ENCODE assay signal across 18 cellular contexts in genomic region chr6:170223718-170224693, GRCh38.
A peak's percentile ranks its signal among the peaks of the same experiment; 100 is the strongest.
DNase-seq lines count a peak whose midpoint lies in the region; ATAC-seq and TF ChIP-seq lines count a peak whose summit lies in the region.
"Had no signal": no experiment of that assay in that cellular context is flagged by ENCODE, and none has a peak within 500 bp of the region (broad histone marks: within the 10 kb centered on the region; RNA-seq: fewer than 3 reads in every experiment).

No MANE protein-coding gene starts in this region.

- H3K27ac Mint-ChIP-seq in brain, result peak overlapping the region in 3 of 5 experiments; percentile 63 to 87 (median 70)
- H3K27ac Mint-ChIP-seq: CD8-positive, alpha-beta T cell; T-helper 17 cell had no signal

- H3K36me3 Mint-ChIP-seq in brain, result no peaks in the 10 kb centered on the region
- H3K36me3 Mint-ChIP-seq: CD8-positive, alpha-beta T cell; naive B cell had no signal

- no peak overlapping the region for H3K9ac ChIP-seq in SK-N-SH

- peaks cover 2% of the 10 kb centered on the region for H3K27me3 Mint-ChIP-seq in brain
- H3K27me3 Mint-ChIP-seq: T-helper 17 cell had no signal

- H3K79me2 ChIP-seq in SK-N-SH (ENCODE audit: insufficient read depth), result no peaks in the 10 kb centered on the region

- no peak overlapping the region for H3K4me3 ChIP-seq in SK-N-SH (ENCODE audit: low read depth in 2 of 2, low read length in 1 of 2)
- H3K4me3 ChIP-seq in mesodermal cell (ENCODE audit: extremely low read depth, insufficient read depth, low read length, poor library complexity, severe bottlenecking), result no peak overlapping the region
- no peak overlapping the region for H3K4me3 ChIP-seq in testis
- H3K4me3 ChIP-seq: A549, esophagus muscularis mucosa had no signal

- H3K36me3 ChIP-seq in SK-N-SH (replicated peaks in 1 of 2; ENCODE audit: control insufficient read depth in 1 of 2, insufficient read depth in 2 of 2, low read length in 1 of 2) (no peaks in the 10 kb centered on the region), mesodermal cell (ENCODE audit: control insufficient read depth, insufficient read depth, low read length) (no peaks in the 10 kb centered on the region), testis (ENCODE audit: low read depth, missing control alignments) (no peaks in the 10 kb centered on the region)
- H3K36me3 ChIP-seq: esophagus muscularis mucosa, heart right ventricle had no signal

- no peak for TF ChIP-seq RAD21 in SK-N-SH (IDR thresholded peaks at IDR 0.05; ENCODE audit: low read length)

- H3K27me3 ChIP-seq in SK-N-SH (ENCODE audit: insufficient read depth) (no peaks in the 10 kb centered on the region), testis (no peaks in the 10 kb centered on the region)

- H3K9me2 ChIP-seq in SK-N-SH, result no peaks in the 10 kb centered on the region

- TF ChIP-seq POLR2A in testis (IDR thresholded peaks at IDR 0.05), result no peak

- no peaks in the 10 kb centered on the region for H4K20me1 ChIP-seq in SK-N-SH (ENCODE audit: insufficient read depth)

- intact Hi-C loops in testis (cut with DNase I; ENCODE audit: low total_unique reads), result no loop called here

- CTCF ChIA-PET in SK-N-SH (lab: Yijun Ruan, JAX), result interaction anchor here (0.7 to 1.2 kb wide), 2 partner anchors 21 to 31 kb away, joined by 3 read pairs; no protein-coding TSS in a partner anchor

- ATAC-seq in SK-N-SH treated with all-trans-retinoic acid at 6 μM for 48 hours (no peak; the same call in 2 of the 3 replicates), GM21528 (IDR thresholded peaks at IDR 0.05; ENCODE audit: low FRiP score, unreplicated experiment) (no peak)
- ATAC-seq: CD8-positive, alpha-beta T cell; T-helper 17 cell had no signal

- H3K4me1 Mint-ChIP-seq in brain, result peaks cover 78% of the 10 kb centered on the region

- no peak overlapping the region for H3K4me2 ChIP-seq in SK-N-SH
- H3K4me2 ChIP-seq: A549 had no signal

- H2AFZ ChIP-seq in SK-N-SH (ENCODE audit: low read depth), result no peak overlapping the region

- H3F3A ChIP-seq in SK-N-SH (replicated peaks; ENCODE audit: insufficient read depth), result no peaks in the 10 kb centered on the region

- DNase-seq in SK-N-SH (peak; percentile 73), testis (peak; percentile 12), NCI-H2196 treated with DMSO at 0.1 percent for 48 hours (lab: John Stamatoyannopoulos, UW; ENCODE audit: unreplicated experiment) (no peak), NCI-H2171 treated with DMSO at 0.1 percent for 48 hours (lab: John Stamatoyannopoulos, UW) (no peak)
- DNase-seq: activated naive CD4-positive, alpha-beta T cell treated with Interleukin-2 at 50 U/mL for 16 hours; CD8-positive, alpha-beta T cell; dermis blood vessel endothelial cell; naive B cell; NCI-H2107; stimulated activated CD4-positive, alpha-beta T cell treated with anti-CD3 and anti-CD28 coated beads, Interleukin-1b, Interleukin-23, amount 100 ng/mL, for 48 hours; T-helper 17 cell had no signal

- H3K4me1 ChIP-seq in SK-N-SH (ENCODE audit: control insufficient read depth in 1 of 2, insufficient read depth in 2 of 2, low read depth in 1 of 2, low read length in 1 of 2) (peaks cover 0 to 26% of the 10 kb centered on the region in 2 experiments; a peak in 1 of 4 replicates), mesodermal cell (ENCODE audit: control insufficient read depth, insufficient read depth, low read length, poor library complexity, severe bottlenecking) (peaks cover 20% of the 10 kb centered on the region), testis (no peaks in the 10 kb centered on the region)
- H3K4me1 ChIP-seq: A549 had no signal

- POLR2A ChIA-PET in SK-N-SH (lab: Yijun Ruan, JAX), result no interaction called here

- TF ChIP-seq CTCF in SK-N-SH (IDR thresholded peaks at IDR 0.05), result no peak
- TF ChIP-seq CTCF in brain (conservative IDR thresholded peaks at IDR 0.05), result no peak
- no peak for TF ChIP-seq CTCF in testis (IDR thresholded peaks at IDR 0.05)

- no peak for TF ChIP-seq EP300 in SK-N-SH (IDR thresholded peaks at IDR 0.05; ENCODE audit: borderline replicate concordance in 1 of 2, low read depth in 1 of 2, low read length in 1 of 2)

- no peaks in the 10 kb centered on the region for H3K9me3 ChIP-seq in SK-N-SH
- H3K9me3 ChIP-seq in mesodermal cell (ENCODE audit: control insufficient read depth, low read length), result no peaks in the 10 kb centered on the region
- no peaks in the 10 kb centered on the region for H3K9me3 ChIP-seq in testis
- H3K9me3 ChIP-seq: A549, esophagus muscularis mucosa, heart right ventricle had no signal

- no peak overlapping the region for H3K4me3 Mint-ChIP-seq in brain
- H3K4me3 Mint-ChIP-seq: T-helper 17 cell had no signal

- peaks cover 0 to 6% (median 0%) of the 10 kb centered on the region in 5 experiments for H3K9me3 Mint-ChIP-seq in brain
- H3K9me3 Mint-ChIP-seq: CD8-positive, alpha-beta T cell; naive B cell had no signal

- WGBS in SK-N-SH (ENCODE audit: low lambda C conversion rate), result 44% methylated on average over 15 of the region's 25 CpGs
- WGBS in mesodermal cell (ENCODE audit: insufficient coverage in 2 of 2), 2 experiments, result 78 to 79% methylated on average over 20 to 24 of the region's 25 CpGs
- WGBS in testis, 2 donors, result 90 to 93% methylated on average over 23 to 25 of the region's 25 CpGs

- H3K27ac ChIP-seq in SK-N-SH (ENCODE audit: low read depth in 2 of 2, low read length in 1 of 2) (peak overlapping the region in 1 of 2 experiments; percentile 55; a peak in 1 of 4 replicates), mesodermal cell (ENCODE audit: low read depth, low read length, severe bottlenecking) (peak overlapping the region; percentile 83), testis (no peak overlapping the region)
- H3K27ac ChIP-seq: A549, esophagus muscularis mucosa had no signal

TF ChIP-seq in SK-N-SH, 30 proteins besides CTCF, POLR2A, EP300 and RAD21 (continues in another document):
- TF ChIP-seq SIN3A (IDR thresholded peaks at IDR 0.05; ENCODE audit: borderline replicate concordance, low read depth, low read length) (no peak), ZBTB33 (IDR thresholded peaks at IDR 0.05; ENCODE audit: borderline replicate concordance, low read depth) (no peak), RXRA (IDR thresholded peaks at IDR 0.05; ENCODE audit: borderline replicate concordance, low read depth) (no peak), RFX5 (IDR thresholded peaks at IDR 0.05; ENCODE audit: low read length) (no peak), GABPA (IDR thresholded peaks at IDR 0.05; ENCODE audit: low read depth) (no peak), NFIC (IDR thresholded peaks at IDR 0.05; ENCODE audit: borderline replicate concordance) (no peak), EZH2phosphoT487 (IDR thresholded peaks at IDR 0.05; ENCODE audit: borderline replicate concordance, low read depth) (no peak)

TF ChIP-seq in SK-N-SH treated with all-trans-retinoic acid at 6 μM for 48 hours, 23 proteins besides CTCF, POLR2A, EP300 and RAD21:
- no peak for TF ChIP-seq TCF4 (CRISPR knock-in tag; IDR thresholded peaks at IDR 0.05; ENCODE audit: borderline replicate concordance)
- TF ChIP-seq POU6F1 (CRISPR knock-in tag; IDR thresholded peaks at IDR 0.05; ENCODE audit: borderline replicate concordance, low read depth), result no peak
- TF ChIP-seq PATZ1 (CRISPR knock-in tag; IDR thresholded peaks at IDR 0.05; ENCODE audit: borderline replicate concordance), result no peak
- TF ChIP-seq BACH2 (CRISPR knock-in tag; IDR thresholded peaks at IDR 0.05; ENCODE audit: borderline replicate concordance), result no peak
- TF ChIP-seq SNAI2 (CRISPR knock-in tag; IDR thresholded peaks at IDR 0.05), result no peak
- TF ChIP-seq CSRNP3 (CRISPR knock-in tag; IDR thresholded peaks at IDR 0.05), result no peak
- TF ChIP-seq ZNF565 (CRISPR knock-in tag; conservative IDR thresholded peaks at IDR 0.05; ENCODE audit: low read depth), result no peak

Comparison
In these comparisons a context has a peak if more than half of its experiments do, and no peak if none do; other contexts are left out.
1. DNase-seq: peak in SK-N-SH (single experiment) and testis (single experiment); none in NCI-H2196 treated with DMSO at 0.1 percent for 48 hours (single experiment) and NCI-H2171 treated with DMSO at 0.1 percent for 48 hours (single experiment).